ENCODE assay signal across 13 cellular contexts in genomic region chr7:99975782-99976521, GRCh38. TPM values are rescaled to one million over a fixed set of nuclear protein-coding genes. Genes with fewer than 3 reads are reported as not detected.
DNase-seq lines count a peak whose midpoint lies in the region; ATAC-seq and TF ChIP-seq lines count a peak whose summit lies in the region.
"Had no signal": no experiment of that assay in that cellular context is flagged by ENCODE, and none has a peak within 500 bp of the region (broad histone marks: within the 10 kb centered on the region; RNA-seq: fewer than 3 reads in every experiment).

AZGP1 (minus strand) TSS chr7:99976031; CDS start chr7:99976020, 11 bp downstream.

- no peaks in the 10 kb centered on the region for H3K9me3 Mint-ChIP-seq in stimulated activated effector memory CD8-positive, alpha-beta T cell treated with anti-CD3 and anti-CD28 coated beads, Interleukin-12 subunit alpha, Interleukin-12 subunit beta, amount 100 ng/mL, for 72 hours
- no peaks in the 10 kb centered on the region for H3K9me3 Mint-ChIP-seq in activated CD4-positive, alpha-beta memory T cell treated with anti-CD3 and anti-CD28 coated beads, Interleukin-2, amount 10 ng/mL, durations not matched to agents 7 days and 5 days

- H3K36me3 Mint-ChIP-seq in stimulated activated effector memory CD8-positive, alpha-beta T cell treated with anti-CD3 and anti-CD28 coated beads, Interleukin-12 subunit alpha, Interleukin-12 subunit beta, amount 100 ng/mL, for 72 hours: no peaks in the 10 kb centered on the region
- no peaks in the 10 kb centered on the region for H3K36me3 Mint-ChIP-seq in activated CD4-positive, alpha-beta memory T cell treated with anti-CD3 and anti-CD28 coated beads, Interleukin-2, amount 10 ng/mL, durations not matched to agents 7 days and 5 days (ENCODE audit: low read depth)

- peaks cover 16% of the 10 kb centered on the region for H3K27me3 Mint-ChIP-seq in activated CD4-positive, alpha-beta memory T cell treated with anti-CD3 and anti-CD28 coated beads, Interleukin-2, amount 10 ng/mL, durations not matched to agents 7 days and 5 days

- intact Hi-C loops in Right ventricle myocardium inferior (cut with DNase I): no loop called here

- no peak for TF ChIP-seq CTCF in RWPE1 (conservative IDR thresholded peaks at IDR 0.05; ENCODE audit: low read depth)

- peaks cover 19% of the 10 kb centered on the region for H3K4me1 Mint-ChIP-seq in stimulated activated effector memory CD8-positive, alpha-beta T cell treated with anti-CD3 and anti-CD28 coated beads, Interleukin-12 subunit alpha, Interleukin-12 subunit beta, amount 100 ng/mL, for 72 hours
- H3K4me1 Mint-ChIP-seq in activated CD4-positive, alpha-beta memory T cell treated with anti-CD3 and anti-CD28 coated beads, Interleukin-2, amount 10 ng/mL, durations not matched to agents 7 days and 5 days: no peaks in the 10 kb centered on the region

- POLR2A ChIA-PET in RWPE1 (lab: Yijun Ruan, JAX; ENCODE audit: low non-redundant PET): interaction anchor here (0.5 kb wide), 1 partner anchor 451 kb away, joined by 3 read pairs; no protein-coding TSS in a partner anchor
- POLR2A ChIA-PET in activated CD4-positive, alpha-beta memory T cell treated with anti-CD3 and anti-CD28 coated beads, Interleukin-2, amount 10 ng/mL, durations not matched to agents 7 days and 5 days (lab: Charles Lee): interaction anchor here (0.6 kb wide), 1 partner anchor 470 kb away, joined by 4 read pairs; no protein-coding TSS in a partner anchor

- H3K27ac ChIP-seq in RWPE1: no peak within 1 kb of the TSS
- H3K27ac ChIP-seq: SJSA1, uterus had no signal

- DNase-seq in RWPE1 (ENCODE audit: low spot score) (peak; percentile 15), Right ventricle myocardium inferior (ENCODE audit: missing footprints) (peak; percentile 78), KBM-7 (no peak), GM19240 (ENCODE audit: insufficient read length, low spot score) (no peak)
- DNase-seq in stimulated activated effector memory CD8-positive, alpha-beta T cell treated with anti-CD3 and anti-CD28 coated beads, Interleukin-12 subunit alpha, Interleukin-12 subunit beta, amount 100 ng/mL, for 72 hours (ENCODE audit: low spot score in 2 of 2): no peak
- no peak for DNase-seq in activated CD4-positive, alpha-beta memory T cell treated with anti-CD3 and anti-CD28 coated beads, Interleukin-2, amount 10 ng/mL, durations not matched to agents 7 days and 5 days
- DNase-seq: activated T-cell treated with anti-CD3 and anti-CD28 coated beads for 4 hours; NCI-H1417 treated with DMSO at 0.1 percent for 48 hours; stimulated activated CD4-positive, alpha-beta T cell treated with anti-CD3 and anti-CD28 coated beads, Interleukin-4, amount 100 ng/mL, for 1 hour; uterus had no signal

- in situ Hi-C loops in KBM-7 (cut with MboI; ENCODE audit: low pct_unique_long_range_greater_than_20kb, low sequenced_read_pairs): no loop called here

- H3K4me3 Mint-ChIP-seq in stimulated activated effector memory CD8-positive, alpha-beta T cell treated with anti-CD3 and anti-CD28 coated beads, Interleukin-12 subunit alpha, Interleukin-12 subunit beta, amount 100 ng/mL, for 72 hours: no peak within 1 kb of the TSS
- H3K4me3 Mint-ChIP-seq in activated CD4-positive, alpha-beta memory T cell treated with anti-CD3 and anti-CD28 coated beads, Interleukin-2, amount 10 ng/mL, durations not matched to agents 7 days and 5 days: no peak within 1 kb of the TSS

- H3K27ac Mint-ChIP-seq in stimulated activated effector memory CD8-positive, alpha-beta T cell treated with anti-CD3 and anti-CD28 coated beads, Interleukin-12 subunit alpha, Interleukin-12 subunit beta, amount 100 ng/mL, for 72 hours: peak within 1 kb of the TSS; percentile 4
- no peak within 1 kb of the TSS for H3K27ac Mint-ChIP-seq in activated CD4-positive, alpha-beta memory T cell treated with anti-CD3 and anti-CD28 coated beads, Interleukin-2, amount 10 ng/mL, durations not matched to agents 7 days and 5 days

- CTCF ChIA-PET in RWPE1 (lab: Yijun Ruan, JAX): interaction anchor here (0.5 to 0.6 kb wide), 2 partner anchors 650 to 1315 kb away, joined by 3 to 5 read pairs; partner anchors contain the start of gene ARPC1A
- CTCF ChIA-PET in activated CD4-positive, alpha-beta memory T cell treated with anti-CD3 and anti-CD28 coated beads, Interleukin-2, amount 10 ng/mL, durations not matched to agents 7 days and 5 days (lab: Charles Lee): interaction anchor here (0.6 to 1.0 kb wide), 3 partner anchors 14 to 1314 kb away, joined by 3 to 6 read pairs (median 4); no protein-coding TSS in a partner anchor

- ATAC-seq in HG03432 (IDR thresholded peaks at IDR 0.05; ENCODE audit: unreplicated experiment) (peak; percentile 39), Right ventricle myocardium inferior (peak; percentile 93), GM21390 (IDR thresholded peaks at IDR 0.05; ENCODE audit: unreplicated experiment) (no peak)
- peak; percentile 58 for ATAC-seq in stimulated activated effector memory CD8-positive, alpha-beta T cell treated with anti-CD3 and anti-CD28 coated beads, Interleukin-12 subunit alpha, Interleukin-12 subunit beta, amount 100 ng/mL, for 72 hours

RNA-seq across cellular contexts. Expression of gene AZGP1, which starts in this region (rescaled TPM):
- 94.1 TPM for total RNA-seq in Right ventricle myocardium inferior
- total RNA-seq in activated CD4-positive, alpha-beta memory T cell treated with anti-CD3 and anti-CD28 coated beads, Interleukin-2, amount 10 ng/mL, durations not matched to agents 7 days and 5 days: not detected
- total RNA-seq: SJSA1, uterus had no signal

Comparison
In these comparisons a context has a peak if more than half of its experiments do, and no peak if none do; other contexts are left out.
1. RNA of gene AZGP1 (total RNA-seq): 94.1 TPM in Right ventricle myocardium inferior (single experiment); not detected in activated CD4-positive, alpha-beta memory T cell treated with anti-CD3 and anti-CD28 coated beads, Interleukin-2, amount 10 ng/mL, durations not matched to agents 7 days and 5 days; every median in the first group is over 10 times any median in the second.
2. DNase-seq: peak in RWPE1 (single experiment) and Right ventricle myocardium inferior (single experiment); none in stimulated activated effector memory CD8-positive, alpha-beta T cell treated with anti-CD3 and anti-CD28 coated beads, Interleukin-12 subunit alpha, Interleukin-12 subunit beta, amount 100 ng/mL, for 72 hours (0 of 2), activated CD4-positive, alpha-beta memory T cell treated with anti-CD3 and anti-CD28 coated beads, Interleukin-2, amount 10 ng/mL, durations not matched to agents 7 days and 5 days (single experiment), KBM-7 (single experiment) and GM19240 (single experiment).